Comparison of ENCODE assay signal across 8 cellular contexts in the genomic region with DNA sequence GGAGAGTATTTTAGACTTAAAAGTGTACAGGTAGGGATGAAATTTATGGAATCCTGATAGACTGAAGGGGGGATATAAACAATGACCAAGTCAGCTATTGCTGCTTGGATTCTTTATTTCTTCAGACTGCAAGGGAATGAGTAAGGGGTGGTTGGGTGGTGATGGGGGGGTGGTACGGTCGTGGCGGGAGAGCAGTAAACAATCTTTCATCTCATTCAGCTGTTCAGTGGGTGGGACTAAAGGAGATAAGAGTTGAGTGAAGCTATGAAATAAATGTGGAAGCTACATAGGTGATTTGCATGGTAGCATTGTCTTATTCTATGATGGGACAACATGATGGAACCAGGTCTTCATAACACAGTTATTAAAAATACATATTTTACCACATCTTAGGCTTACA.
A peak's percentile ranks its signal among the peaks of the same experiment; 100 is the strongest.
DNase-seq lines count a peak whose midpoint lies in the region; ATAC-seq, FAIRE-seq and TF ChIP-seq lines count a peak whose summit lies in the region.

No MANE protein-coding gene starts in this region.

- TF ChIP-seq CTCF in RWPE2 (IDR thresholded peaks at IDR 0.05; ENCODE audit: poor library complexity, severe bottlenecking): no peak

- peaks cover 17% of the 10 kb centered on the region for H3K4me1 ChIP-seq in RWPE2 (ENCODE audit: insufficient read depth, poor library complexity, severe bottlenecking)
- peaks cover 19% of the 10 kb centered on the region for H3K4me1 ChIP-seq in effector memory CD4-positive, alpha-beta T cell (ENCODE audit: control insufficient read depth, insufficient read depth, low read length, poor library complexity, severe bottlenecking)

- peak overlapping the region; percentile 91 for H3K27ac ChIP-seq in RWPE2 (ENCODE audit: poor library complexity, severe bottlenecking)
- H3K27ac ChIP-seq in effector memory CD4-positive, alpha-beta T cell (ENCODE audit: insufficient read depth, low read length, poor library complexity, severe bottlenecking): no peak overlapping the region

- peaks cover 3% of the 10 kb centered on the region for H3K36me3 ChIP-seq in RWPE2 (ENCODE audit: low read depth)
- H3K36me3 ChIP-seq in effector memory CD4-positive, alpha-beta T cell (ENCODE audit: control insufficient read depth, insufficient read depth, low read length): no peaks in the 10 kb centered on the region

- FAIRE-seq in GM19239 (lab: Jason Lieb, UNC): peak; percentile 58

- no peaks in the 10 kb centered on the region for H3K9me3 ChIP-seq in RWPE2 (ENCODE audit: severe bottlenecking)
- H3K9me3 ChIP-seq in effector memory CD4-positive, alpha-beta T cell (ENCODE audit: control insufficient read depth, low read length): no peaks in the 10 kb centered on the region

- H3K27me3 ChIP-seq in RWPE2 (ENCODE audit: insufficient read depth, poor library complexity, severe bottlenecking): no peaks in the 10 kb centered on the region
- H3K27me3 ChIP-seq in effector memory CD4-positive, alpha-beta T cell (replicated peaks; ENCODE audit: control insufficient read depth, insufficient read depth, low read length, poor library complexity, severe bottlenecking): no peaks in the 10 kb centered on the region

- ATAC-seq in RWPE2 (ENCODE audit: low read depth): no peak

- DNase-seq in GM19239 (ENCODE audit: insufficient read length, low spot score) (no peak), RWPE2 (ENCODE audit: low spot score) (no peak), pons (ENCODE audit: low spot score) (peak; percentile 69), HPDE6-E6E7 (ENCODE audit: extremely low spot score) (no peak), DMS79 treated with DMSO at 0.1 percent for 48 hours (lab: John Stamatoyannopoulos, UW) (no peak), SHP77 treated with DMSO at 0.1 percent for 48 hours (lab: John Stamatoyannopoulos, UW) (no peak), dedifferentiated amniotic fluid mesenchymal stem cell (ENCODE audit: extremely low spot score) (no peak)
- DNase-seq in effector memory CD4-positive, alpha-beta T cell: peak in 1 of 3 donors; percentile 10

- H3K4me3 ChIP-seq in RWPE2 (ENCODE audit: severe bottlenecking): peak overlapping the region; percentile 95
- H3K4me3 ChIP-seq in effector memory CD4-positive, alpha-beta T cell (ENCODE audit: insufficient read depth, low read depth, low read length, poor library complexity, severe bottlenecking): peak overlapping the region; percentile 89
